ENCODE assay signal across 12 cellular contexts in the genomic region with DNA sequence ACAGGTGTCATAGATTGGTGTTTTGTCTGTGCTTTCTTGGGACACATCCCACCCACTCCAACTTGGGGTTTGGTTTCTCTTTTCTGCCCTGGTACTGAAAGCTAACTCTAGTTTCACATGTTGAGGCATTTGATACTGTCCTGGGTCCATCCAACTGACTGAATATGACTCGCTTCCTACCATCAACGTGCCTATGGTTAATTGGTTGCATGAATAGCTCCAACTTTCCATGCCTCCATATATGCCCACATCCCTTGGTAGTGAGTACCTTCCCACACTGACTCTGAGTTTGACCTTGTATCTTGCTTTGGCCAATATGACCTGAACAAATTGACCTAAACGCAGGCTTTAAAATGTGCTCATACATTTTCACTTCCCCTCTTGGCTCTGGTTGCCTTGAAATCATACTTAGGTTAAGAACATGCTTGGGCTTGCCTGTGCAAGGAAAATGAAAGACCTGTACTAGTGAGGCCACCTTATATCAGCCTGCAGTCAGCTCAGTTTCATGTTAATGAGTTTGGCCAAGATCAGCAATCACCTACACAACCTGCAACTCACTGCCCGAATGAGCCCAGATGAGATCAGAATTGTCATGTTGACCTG.
DNase-seq lines count a peak whose midpoint lies in the region; ATAC-seq and TF ChIP-seq lines count a peak whose summit lies in the region.
"Had no signal": no experiment of that assay in that cellular context is flagged by ENCODE, and none has a peak within 500 bp of the region (broad histone marks: within the 10 kb centered on the region; RNA-seq: fewer than 3 reads in every experiment).

No MANE protein-coding gene starts in this region.

- no peaks in the 10 kb centered on the region for H3K4me1 Mint-ChIP-seq in endothelial cell (ENCODE audit: unreplicated experiment)
- H3K4me1 Mint-ChIP-seq: neural crest cell had no signal

- no peaks in the 10 kb centered on the region for H3K27me3 Mint-ChIP-seq in endothelial cell (ENCODE audit: unreplicated experiment)
- H3K27me3 Mint-ChIP-seq: activated T-cell treated with anti-CD3 and anti-CD28 coated beads, Interleukin-2, amount 50 U/mL, for 24 hours had no signal

- ATAC-seq in GM19463 (IDR thresholded peaks at IDR 0.05; ENCODE audit: unreplicated experiment): peak; percentile 90
- peak; percentile 83 for ATAC-seq in HG02973 (IDR thresholded peaks at IDR 0.05; ENCODE audit: unreplicated experiment)

- in situ Hi-C loops in GM13976 (cut with MboI; ENCODE audit: low sequenced_read_pairs, unreplicated experiment): no loop called here

- H3K9me3 Mint-ChIP-seq in endothelial cell (ENCODE audit: unreplicated experiment): no peaks in the 10 kb centered on the region
- H3K9me3 Mint-ChIP-seq: activated T-cell treated with anti-CD3 and anti-CD28 coated beads, Interleukin-2, amount 50 U/mL, for 24 hours; neural crest cell had no signal

- no peak overlapping the region for H3K4me3 Mint-ChIP-seq in endothelial cell (ENCODE audit: unreplicated experiment)
- H3K4me3 Mint-ChIP-seq: activated T-cell treated with anti-CD3 and anti-CD28 coated beads, Interleukin-2, amount 50 U/mL, for 24 hours; neural crest cell had no signal

- peak; percentile 34 for DNase-seq in GM13976 (ENCODE audit: low spot score)
- DNase-seq in NCI-H1105 treated with DMSO at 0.1 percent for 48 hours (lab: John Stamatoyannopoulos, UW): peak; percentile 57
- no peak for DNase-seq in erythroblast (lab: John Stamatoyannopoulos, UW)
- DNase-seq in iPS-NIHi7 (ENCODE audit: extremely low spot score): no peak
- DNase-seq in activated CD4-positive, CD25-positive, alpha-beta regulatory T cell (lab: John Stamatoyannopoulos, UW): no peak
- no peak for DNase-seq in endothelial cell (ENCODE audit: low spot score)
- DNase-seq: activated T-cell treated with anti-CD3 and anti-CD28 coated beads, Interleukin-2, amount 50 U/mL, for 24 hours; NCI-H1092; Right ventricle myocardium superior had no signal

- H3K27ac Mint-ChIP-seq in endothelial cell (ENCODE audit: unreplicated experiment): no peak overlapping the region
- H3K27ac Mint-ChIP-seq: activated T-cell treated with anti-CD3 and anti-CD28 coated beads, Interleukin-2, amount 50 U/mL, for 24 hours had no signal

- TF ChIP-seq CTCF in GM13976 (IDR thresholded peaks at IDR 0.05; ENCODE audit: borderline replicate concordance, control extremely low read depth, extremely low read depth, insufficient read depth, missing control alignments) (no peak), endothelial cell (IDR thresholded peaks at IDR 0.05; ENCODE audit: unreplicated experiment) (no peak)

- no peaks in the 10 kb centered on the region for H3K36me3 Mint-ChIP-seq in endothelial cell (ENCODE audit: low read depth, unreplicated experiment)

- TF ChIP-seq POLR2A in erythroblast (IDR thresholded peaks at IDR 0.05; ENCODE audit: low read length): no peak

Comparison
In these comparisons a context has a peak if more than half of its experiments do, and no peak if none do; other contexts are left out.
1. DNase-seq: peak in GM13976 (single experiment) and NCI-H1105 treated with DMSO at 0.1 percent for 48 hours (single experiment); none in erythroblast (0 of 2), iPS-NIHi7 (single experiment), activated CD4-positive, CD25-positive, alpha-beta regulatory T cell (0 of 4) and endothelial cell (single experiment).